In genomic region chr9:117063721-117064471, GRCh38 we compare ENCODE assay signal across 21 cellular contexts.
DNase-seq lines count a peak whose midpoint lies in the region; ATAC-seq, FAIRE-seq and TF ChIP-seq lines count a peak whose summit lies in the region.
"Had no signal": no experiment of that assay in that cellular context is flagged by ENCODE, and none has a peak within 500 bp of the region (broad histone marks: within the 10 kb centered on the region; RNA-seq: fewer than 3 reads in every experiment).

No MANE protein-coding gene starts in this region.

- in situ Hi-C loops in HepG2 (cut with HindIII; ENCODE audit: extremely low pct_ligation_motif_present, low pct_unique_long_range_greater_than_20kb): no loop called here

- WGBS in liver: 81% methylated on average over 10 of the region's 10 CpGs
- 41% methylated on average over 9 of the region's 10 CpGs for WGBS in HepG2 (ENCODE audit: low lambda C conversion rate)
- 30 to 58% (median 34%) methylated on average over 10 of the region's 10 CpGs for WGBS in psoas muscle, 3 donors

- POLR2A ChIA-PET in HepG2 (lab: Yijun Ruan, JAX): no interaction called here

- intact Hi-C loops in HepG2 (cut with micrococcal nuclease; ENCODE audit: unreplicated experiment) (no loop called here), psoas muscle (cut with DNase I) (no loop called here)

- no peak overlapping the region for H3K4me2 ChIP-seq in HepG2 (ENCODE audit: low read depth, low read length)

- no peaks in the 10 kb centered on the region for H3K79me2 ChIP-seq in HepG2 (ENCODE audit: insufficient read depth, low read length)

- CTCF ChIA-PET in HepG2 (lab: Yijun Ruan, JAX; ENCODE audit: low intra/inter-chr PET ratio, low total read pairs): no interaction called here

- H3K27ac ChIP-seq in liver (ENCODE audit: low read depth in 1 of 2, low read length in 2 of 2): no peak overlapping the region
- no peak overlapping the region for H3K27ac ChIP-seq in HepG2 (ENCODE audit: extremely low read length, insufficient read depth, low read length)
- peak overlapping the region; percentile 53 to 55 for H3K27ac ChIP-seq in right atrium auricular region
- peak overlapping the region; percentile 46 for H3K27ac ChIP-seq in psoas muscle

- H3K9ac ChIP-seq in liver (ENCODE audit: low read depth in 1 of 2, low read length in 2 of 2) (no peak overlapping the region), HepG2 (ENCODE audit: insufficient read depth, low read depth, low read length) (no peak overlapping the region)

- H3K4me1 ChIP-seq in liver (ENCODE audit: control insufficient read depth in 4 of 4, insufficient read depth in 4 of 4, low read length in 3 of 4) (no peaks in the 10 kb centered on the region), HepG2 (ENCODE audit: insufficient read depth, low read length) (no peaks in the 10 kb centered on the region), right atrium auricular region (peaks cover 0 to 9% of the 10 kb centered on the region in 2 donors), psoas muscle (no peaks in the 10 kb centered on the region)
- H3K4me1 ChIP-seq: BE2C had no signal

- no peaks in the 10 kb centered on the region for H3K36me3 ChIP-seq in liver (ENCODE audit: control insufficient read depth in 4 of 4, insufficient read depth in 3 of 4, low read depth in 1 of 4, low read length in 3 of 4)
- no peaks in the 10 kb centered on the region for H3K36me3 ChIP-seq in HepG2 (replicated peaks in 1 of 2; ENCODE audit: control insufficient read depth in 1 of 2, insufficient read depth in 2 of 2, low read length in 2 of 2)
- no peaks in the 10 kb centered on the region for H3K36me3 ChIP-seq in right atrium auricular region
- no peaks in the 10 kb centered on the region for H3K36me3 ChIP-seq in psoas muscle (ENCODE audit: insufficient read depth in 1 of 2, low read depth in 1 of 2)
- H3K36me3 ChIP-seq: BE2C had no signal

- no peaks in the 10 kb centered on the region for H4K20me1 ChIP-seq in HepG2 (ENCODE audit: insufficient read depth, low read length)

- TF ChIP-seq EP300 in HepG2 (IDR thresholded peaks at IDR 0.05; ENCODE audit: low read depth in 2 of 2, low read length in 2 of 2) (no peak), HepG2 (CRISPR knock-in tag; IDR thresholded peaks at IDR 0.05; ENCODE audit: borderline replicate concordance) (no peak)

- no peak for TF ChIP-seq POLR2A in HepG2 (IDR thresholded peaks at IDR 0.05; ENCODE audit: insufficient read depth in 1 of 2, low read depth in 2 of 2, low read length in 2 of 2)

- no peak for DNase-seq in HepG2 (ENCODE audit: low spot score)
- DNase-seq in right atrium auricular region (ENCODE audit: low spot score): no peak
- no peak for DNase-seq in psoas muscle
- DNase-seq in germinal center (ENCODE audit: low spot score): no peak
- DNase-seq in foreskin melanocyte: no peak
- DNase-seq: ACHN; BE2C; C1 segment of cervical spinal cord; CD4-positive, CD25-positive, alpha-beta regulatory T cell; CD8-positive, alpha-beta memory T cell; COR-L47; DMS 273 treated with DMSO at 0.1 percent for 48 hours; DMS53; DND-41; EL; GOT3; H9 had no signal

- no peaks in the 10 kb centered on the region for H3K9me3 ChIP-seq in liver (ENCODE audit: control insufficient read depth in 4 of 4, low read length in 3 of 4)
- H3K9me3 ChIP-seq in HepG2 (ENCODE audit: low read length): no peaks in the 10 kb centered on the region
- H3K9me3 ChIP-seq in right atrium auricular region: no peaks in the 10 kb centered on the region
- H3K9me3 ChIP-seq in psoas muscle: no peaks in the 10 kb centered on the region
- H3K9me3 ChIP-seq: BE2C had no signal

- no peak for TF ChIP-seq RAD21 in liver (IDR thresholded peaks at IDR 0.05)
- no peak for TF ChIP-seq RAD21 in HepG2 (CRISPR knock-in tag; IDR thresholded peaks at IDR 0.05)

- no peak overlapping the region for H2AFZ ChIP-seq in HepG2 (ENCODE audit: low read length)

- no peak for FAIRE-seq in HepG2 (lab: Jason Lieb, UNC)
- FAIRE-seq: A204.1, GM12878 had no signal

- no peak for ATAC-seq in HepG2
- peak in 2 of 4 donors; percentile 56 to 58 for ATAC-seq in psoas muscle
- ATAC-seq in HG03439 (IDR thresholded peaks at IDR 0.05; ENCODE audit: unreplicated experiment): no peak
- ATAC-seq: GM12878 had no signal

- H3K4me3 ChIP-seq in liver (ENCODE audit: low read depth in 1 of 3, low read length in 3 of 3) (no peak overlapping the region), HepG2 (replicated peaks in 1 of 3; ENCODE audit: insufficient read depth in 1 of 3, low read depth in 2 of 3, low read length in 3 of 3) (no peak overlapping the region), right atrium auricular region (no peak overlapping the region), psoas muscle (peak overlapping the region; percentile 11)
- H3K4me3 ChIP-seq: GM12878 had no signal

- no peak for TF ChIP-seq CTCF in liver (IDR thresholded peaks at IDR 0.05; ENCODE audit: low read depth, low read length, missing input control)
- TF ChIP-seq CTCF in HepG2 (CRISPR knock-in tag; IDR thresholded peaks at IDR 0.05): no peak
- no peak for TF ChIP-seq CTCF in right atrium auricular region (IDR thresholded peaks at IDR 0.05)
- TF ChIP-seq CTCF in psoas muscle (IDR thresholded peaks at IDR 0.05): no peak

- no peaks in the 10 kb centered on the region for H3K27me3 ChIP-seq in liver (ENCODE audit: control insufficient read depth in 4 of 4, insufficient read depth in 4 of 4, low read length in 3 of 4)
- H3K27me3 ChIP-seq in HepG2 (ENCODE audit: control insufficient read depth in 1 of 2, insufficient read depth in 2 of 2, low read length in 2 of 2): no peaks in the 10 kb centered on the region
- no peaks in the 10 kb centered on the region for H3K27me3 ChIP-seq in right atrium auricular region
- no peaks in the 10 kb centered on the region for H3K27me3 ChIP-seq in psoas muscle (ENCODE audit: insufficient read depth in 3 of 3, low read length in 2 of 3)
- H3K27me3 ChIP-seq: BE2C had no signal

- BruUV-seq in HepG2 (replicated peaks; lab: Mats Ljungman, UMichigan): no TSS peak

TF ChIP-seq in liver, 16 proteins besides CTCF, POLR2A, EP300 and RAD21:
- TF ChIP-seq NR2F2 (IDR thresholded peaks at IDR 0.05) (peak; percentile 27), EGR1 (IDR thresholded peaks at IDR 0.05; ENCODE audit: low read depth in 2 of 2) (no peak), HNF4G (IDR thresholded peaks at IDR 0.05) (no peak)
TF ChIP-seq in liver: peak in this region for 1.

TF ChIP-seq in HepG2, 621 proteins besides CTCF, POLR2A, EP300 and RAD21:
- TF ChIP-seq ZNF441 (CRISPR knock-in tag; IDR thresholded peaks at IDR 0.05; ENCODE audit: borderline replicate concordance): no peak
- no peak for TF ChIP-seq TBP (CRISPR knock-in tag; IDR thresholded peaks at IDR 0.05)
- no peak for TF ChIP-seq IKZF1 (IDR thresholded peaks at IDR 0.05)
- no peak for TF ChIP-seq ZNF382 (CRISPR knock-in tag; IDR thresholded peaks at IDR 0.05; ENCODE audit: borderline replicate concordance)

Comparison
In these comparisons a context has a peak if more than half of its experiments do, and no peak if none do; other contexts are left out.
1. H3K27ac ChIP-seq: peak in right atrium auricular region (2 of 2) and psoas muscle (single experiment); none in liver (0 of 2) and HepG2 (single experiment).